In genomic region chr12:46647034-46647433, GRCh38 we compare ENCODE assay signal across 17 cellular contexts.
DNase-seq lines count a peak whose midpoint lies in the region; ATAC-seq and TF ChIP-seq lines count a peak whose summit lies in the region.
"Had no signal": no experiment of that assay in that cellular context is flagged by ENCODE, and none has a peak within 500 bp of the region (broad histone marks: within the 10 kb centered on the region; RNA-seq: fewer than 3 reads in every experiment).

No MANE protein-coding gene starts in this region.

- peak; percentile 30 for ATAC-seq in activated CD8-positive, alpha-beta T cell treated with anti-CD3 and anti-CD28 coated beads for 36 hours
- ATAC-seq in activated CD8-positive, alpha-beta T cell treated with anti-CD3 and anti-CD28 coated beads, Interleukin-2, amount 10 ng/mL, durations not matched to agents 7 days and 5 days, result no peak
- ATAC-seq in stimulated activated naive CD8-positive, alpha-beta T cell treated with anti-CD3 and anti-CD28 coated beads, Interleukin-15, amount 100 ng/mL, for 72 hours, result no peak
- no peak for ATAC-seq in stimulated activated memory B cell treated with anti-CD40 and anti-IgM and Interleukin-4, amounts not matched to agents 10 μg/mL and 1 μg/mL and 100 μg/mL, for 72 hours
- ATAC-seq: CD8-positive, alpha-beta T cell; HCT116 had no signal

- no peak overlapping the region for H3K4me3 Mint-ChIP-seq in activated CD8-positive, alpha-beta T cell treated with anti-CD3 and anti-CD28 coated beads for 36 hours
- H3K4me3 Mint-ChIP-seq in activated CD8-positive, alpha-beta T cell treated with anti-CD3 and anti-CD28 coated beads, Interleukin-2, amount 10 ng/mL, durations not matched to agents 7 days and 5 days, result no peak overlapping the region
- H3K4me3 Mint-ChIP-seq in stimulated activated naive CD8-positive, alpha-beta T cell treated with anti-CD3 and anti-CD28 coated beads, Interleukin-15, Interleukin-2, amounts not matched to agents 100 ng/mL and 50 ng/mL, for 24 hours, result no peak overlapping the region
- no peak overlapping the region for H3K4me3 Mint-ChIP-seq in stimulated activated naive CD8-positive, alpha-beta T cell treated with anti-CD3 and anti-CD28 coated beads, Interleukin-15, amount 100 ng/mL, for 72 hours
- H3K4me3 Mint-ChIP-seq in stimulated activated memory B cell treated with anti-CD40 and anti-IgM and Interleukin-4, amounts not matched to agents 10 μg/mL and 1 μg/mL and 100 μg/mL, for 72 hours, result no peak overlapping the region
- H3K4me3 Mint-ChIP-seq: B cell; CD8-positive, alpha-beta T cell; HFFc6 had no signal

- DNase-seq in activated CD8-positive, alpha-beta T cell treated with anti-CD3 and anti-CD28 coated beads for 36 hours, result no peak
- no peak for DNase-seq in activated CD8-positive, alpha-beta T cell treated with anti-CD3 and anti-CD28 coated beads, Interleukin-2, amount 10 ng/mL, durations not matched to agents 7 days and 5 days
- no peak for DNase-seq in stimulated activated naive CD8-positive, alpha-beta T cell treated with anti-CD3 and anti-CD28 coated beads, Interleukin-15, amount 100 ng/mL, for 72 hours
- DNase-seq in kidney tubule cell (ENCODE audit: low spot score), result peak; percentile 3
- DNase-seq in Ammon's horn (ENCODE audit: low spot score), result no peak
- DNase-seq: 8988T; Calu3; CD8-positive, alpha-beta T cell; DMS79 treated with DMSO at 0.1 percent for 48 hours; GF-D8; GOT3; H7; HFFc6 had no signal

- no peak for TF ChIP-seq CTCF in activated CD8-positive, alpha-beta T cell treated with anti-CD3 and anti-CD28 coated beads for 36 hours (IDR thresholded peaks at IDR 0.05)

- intact Hi-C loops in activated CD8-positive, alpha-beta T cell treated with anti-CD3 and anti-CD28 coated beads for 36 hours (cut with micrococcal nuclease), result no loop called here

- POLR2A ChIA-PET in activated CD8-positive, alpha-beta T cell treated with anti-CD3 and anti-CD28 coated beads for 36 hours (lab: Charles Lee), result no interaction called here
- POLR2A ChIA-PET in activated CD8-positive, alpha-beta T cell treated with anti-CD3 and anti-CD28 coated beads, Interleukin-2, amount 10 ng/mL, durations not matched to agents 7 days and 5 days (lab: Charles Lee), result no interaction called here

- peaks cover 12% of the 10 kb centered on the region for H3K9me3 Mint-ChIP-seq in activated CD8-positive, alpha-beta T cell treated with anti-CD3 and anti-CD28 coated beads for 36 hours
- H3K9me3 Mint-ChIP-seq in activated CD8-positive, alpha-beta T cell treated with anti-CD3 and anti-CD28 coated beads, Interleukin-2, amount 10 ng/mL, durations not matched to agents 7 days and 5 days (ENCODE audit: insufficient read depth), result peaks cover 19% of the 10 kb centered on the region
- H3K9me3 Mint-ChIP-seq in stimulated activated naive CD8-positive, alpha-beta T cell treated with anti-CD3 and anti-CD28 coated beads, Interleukin-15, Interleukin-2, amounts not matched to agents 100 ng/mL and 50 ng/mL, for 24 hours, result peaks cover 5% of the 10 kb centered on the region
- peaks cover 21 to 44% of the 10 kb centered on the region in 2 donors for H3K9me3 Mint-ChIP-seq in stimulated activated naive CD8-positive, alpha-beta T cell treated with anti-CD3 and anti-CD28 coated beads, Interleukin-15, amount 100 ng/mL, for 72 hours
- H3K9me3 Mint-ChIP-seq in stimulated activated memory B cell treated with anti-CD40 and anti-IgM and Interleukin-4, amounts not matched to agents 10 μg/mL and 1 μg/mL and 100 μg/mL, for 72 hours, result peaks cover 18% of the 10 kb centered on the region

- CTCF ChIA-PET in activated CD8-positive, alpha-beta T cell treated with anti-CD3 and anti-CD28 coated beads for 36 hours (lab: Charles Lee), result no interaction called here
- CTCF ChIA-PET in activated CD8-positive, alpha-beta T cell treated with anti-CD3 and anti-CD28 coated beads, Interleukin-2, amount 10 ng/mL, durations not matched to agents 7 days and 5 days (lab: Charles Lee), result no interaction called here

- H3K27me3 Mint-ChIP-seq in activated CD8-positive, alpha-beta T cell treated with anti-CD3 and anti-CD28 coated beads for 36 hours, result no peaks in the 10 kb centered on the region
- H3K27me3 Mint-ChIP-seq in activated CD8-positive, alpha-beta T cell treated with anti-CD3 and anti-CD28 coated beads, Interleukin-2, amount 10 ng/mL, durations not matched to agents 7 days and 5 days (ENCODE audit: low read depth), result no peaks in the 10 kb centered on the region
- H3K27me3 Mint-ChIP-seq in stimulated activated naive CD8-positive, alpha-beta T cell treated with anti-CD3 and anti-CD28 coated beads, Interleukin-15, Interleukin-2, amounts not matched to agents 100 ng/mL and 50 ng/mL, for 24 hours, result no peaks in the 10 kb centered on the region
- H3K27me3 Mint-ChIP-seq in stimulated activated naive CD8-positive, alpha-beta T cell treated with anti-CD3 and anti-CD28 coated beads, Interleukin-15, amount 100 ng/mL, for 72 hours, result no peaks in the 10 kb centered on the region
- H3K27me3 Mint-ChIP-seq in stimulated activated memory B cell treated with anti-CD40 and anti-IgM and Interleukin-4, amounts not matched to agents 10 μg/mL and 1 μg/mL and 100 μg/mL, for 72 hours, result no peaks in the 10 kb centered on the region
- H3K27me3 Mint-ChIP-seq: B cell had no signal

- no peak overlapping the region for H3K27ac Mint-ChIP-seq in activated CD8-positive, alpha-beta T cell treated with anti-CD3 and anti-CD28 coated beads for 36 hours
- H3K27ac Mint-ChIP-seq in activated CD8-positive, alpha-beta T cell treated with anti-CD3 and anti-CD28 coated beads, Interleukin-2, amount 10 ng/mL, durations not matched to agents 7 days and 5 days, result no peak overlapping the region
- peak overlapping the region; percentile 28 for H3K27ac Mint-ChIP-seq in stimulated activated naive CD8-positive, alpha-beta T cell treated with anti-CD3 and anti-CD28 coated beads, Interleukin-15, Interleukin-2, amounts not matched to agents 100 ng/mL and 50 ng/mL, for 24 hours
- H3K27ac Mint-ChIP-seq in stimulated activated naive CD8-positive, alpha-beta T cell treated with anti-CD3 and anti-CD28 coated beads, Interleukin-15, amount 100 ng/mL, for 72 hours, result no peak overlapping the region
- H3K27ac Mint-ChIP-seq in stimulated activated memory B cell treated with anti-CD40 and anti-IgM and Interleukin-4, amounts not matched to agents 10 μg/mL and 1 μg/mL and 100 μg/mL, for 72 hours, result no peak overlapping the region
- H3K27ac Mint-ChIP-seq: B cell; CD8-positive, alpha-beta T cell; HFFc6 had no signal

- H3K4me1 Mint-ChIP-seq in activated CD8-positive, alpha-beta T cell treated with anti-CD3 and anti-CD28 coated beads for 36 hours (ENCODE audit: low read depth), result no peaks in the 10 kb centered on the region
- H3K4me1 Mint-ChIP-seq in activated CD8-positive, alpha-beta T cell treated with anti-CD3 and anti-CD28 coated beads, Interleukin-2, amount 10 ng/mL, durations not matched to agents 7 days and 5 days (ENCODE audit: low read depth), result no peaks in the 10 kb centered on the region
- H3K4me1 Mint-ChIP-seq in stimulated activated naive CD8-positive, alpha-beta T cell treated with anti-CD3 and anti-CD28 coated beads, Interleukin-15, Interleukin-2, amounts not matched to agents 100 ng/mL and 50 ng/mL, for 24 hours (ENCODE audit: low read depth), result peaks cover 5% of the 10 kb centered on the region
- peaks cover 10% of the 10 kb centered on the region for H3K4me1 Mint-ChIP-seq in stimulated activated naive CD8-positive, alpha-beta T cell treated with anti-CD3 and anti-CD28 coated beads, Interleukin-15, amount 100 ng/mL, for 72 hours
- no peaks in the 10 kb centered on the region for H3K4me1 Mint-ChIP-seq in stimulated activated memory B cell treated with anti-CD40 and anti-IgM and Interleukin-4, amounts not matched to agents 10 μg/mL and 1 μg/mL and 100 μg/mL, for 72 hours
- H3K4me1 Mint-ChIP-seq: B cell had no signal

- H3K36me3 Mint-ChIP-seq in activated CD8-positive, alpha-beta T cell treated with anti-CD3 and anti-CD28 coated beads for 36 hours (ENCODE audit: low read depth), result peaks cover 7% of the 10 kb centered on the region
- H3K36me3 Mint-ChIP-seq in activated CD8-positive, alpha-beta T cell treated with anti-CD3 and anti-CD28 coated beads, Interleukin-2, amount 10 ng/mL, durations not matched to agents 7 days and 5 days (ENCODE audit: low read depth), result peaks cover 14% of the 10 kb centered on the region
- no peaks in the 10 kb centered on the region for H3K36me3 Mint-ChIP-seq in stimulated activated naive CD8-positive, alpha-beta T cell treated with anti-CD3 and anti-CD28 coated beads, Interleukin-15, Interleukin-2, amounts not matched to agents 100 ng/mL and 50 ng/mL, for 24 hours (ENCODE audit: low read depth)
- H3K36me3 Mint-ChIP-seq in stimulated activated memory B cell treated with anti-CD40 and anti-IgM and Interleukin-4, amounts not matched to agents 10 μg/mL and 1 μg/mL and 100 μg/mL, for 72 hours, result peaks cover 18% of the 10 kb centered on the region
- H3K36me3 Mint-ChIP-seq: CD8-positive, alpha-beta T cell had no signal
